1 cellular context compared by ENCODE assay signal in genomic region chr16:586047-586644, GRCh38.
TF ChIP-seq lines count a peak whose summit lies in the region.

No MANE protein-coding gene starts in this region.

TF ChIP-seq in GM12878, 131 proteins besides CTCF, POLR2A, EP300 and RAD21:
- no peak for TF ChIP-seq IKZF2 (IDR thresholded peaks at IDR 0.05)
- TF ChIP-seq RUNX3 (IDR thresholded peaks at IDR 0.05; ENCODE audit: low read length), result no peak
- no peak for TF ChIP-seq ELK1 (IDR thresholded peaks at IDR 0.05; ENCODE audit: low read depth, low read length)
- TF ChIP-seq CEBPB (IDR thresholded peaks at IDR 0.05; ENCODE audit: borderline replicate concordance in 1 of 2, low read depth in 2 of 2, low read length in 2 of 2), result no peak
- TF ChIP-seq POLR2AphosphoS2 (IDR thresholded peaks at IDR 0.05; ENCODE audit: low read depth, low read length), result 0 out of 2 replicates have a peak, but pooled peaks have one; percentile 16
- TF ChIP-seq ESRRA (IDR thresholded peaks at IDR 0.05; ENCODE audit: low read length), result no peak
- TF ChIP-seq, protein P1, sequence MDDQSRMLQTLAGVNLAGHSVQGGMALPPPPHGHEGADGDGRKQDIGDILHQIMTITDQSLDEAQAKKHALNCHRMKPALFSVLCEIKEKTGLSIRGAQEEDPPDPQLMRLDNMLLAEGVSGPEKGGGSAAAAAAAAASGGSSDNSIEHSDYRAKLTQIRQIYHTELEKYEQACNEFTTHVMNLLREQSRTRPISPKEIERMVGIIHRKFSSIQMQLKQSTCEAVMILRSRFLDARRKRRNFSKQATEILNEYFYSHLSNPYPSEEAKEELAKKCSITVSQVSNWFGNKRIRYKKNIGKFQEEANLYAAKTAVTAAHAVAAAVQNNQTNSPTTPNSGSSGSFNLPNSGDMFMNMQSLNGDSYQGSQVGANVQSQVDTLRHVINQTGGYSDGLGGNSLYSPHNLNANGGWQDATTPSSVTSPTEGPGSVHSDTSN (IDR thresholded peaks at IDR 0.05; ENCODE audit: insufficient replicate concordance, low read depth, low read length), result no peak
